Comparison of ENCODE assay signal across 1 cellular context in genomic region chr1:12531169-12531479, GRCh38.
TF ChIP-seq lines count a peak whose summit lies in the region.

No MANE protein-coding gene starts in this region.

TF ChIP-seq in K562, 482 proteins besides CTCF, POLR2A, EP300 and RAD21 (continued from another document):
- TF ChIP-seq ZNF174 (CRISPR knock-in tag; IDR thresholded peaks at IDR 0.05): no peak
- TF ChIP-seq GABPB2 (CRISPR knock-in tag; conservative IDR thresholded peaks at IDR 0.05): no peak
- TF ChIP-seq HDAC6 (IDR thresholded peaks at IDR 0.05; ENCODE audit: low read depth, low read length): no peak
